In genomic region chr1:1069711-1070676, GRCh38 we compare ENCODE assay signal across 8 cellular contexts. TPM values are rescaled to one million over a fixed set of nuclear protein-coding genes. Genes with fewer than 3 reads are reported as not detected.
DNase-seq lines count a peak whose midpoint lies in the region; ATAC-seq and TF ChIP-seq lines count a peak whose summit lies in the region.

No MANE protein-coding gene starts in this region.

- H3K27me3 Mint-ChIP-seq in CD8-positive, alpha-beta T cell (ENCODE audit: low read depth), result peaks cover 5% of the 10 kb centered on the region
- peaks cover 8% of the 10 kb centered on the region for H3K27me3 Mint-ChIP-seq in central memory CD8-positive, alpha-beta T cell
- peaks cover 12% of the 10 kb centered on the region for H3K27me3 Mint-ChIP-seq in neural progenitor cell (ENCODE audit: insufficient read depth, low read depth)

- no peak overlapping the region for H3K27ac ChIP-seq in CD8-positive, alpha-beta T cell (ENCODE audit: low read depth, low read length)
- no peak overlapping the region for H3K27ac ChIP-seq in neural progenitor cell

- POLR2A ChIA-PET in CD8-positive, alpha-beta T cell (lab: Charles Lee), result interaction anchor here (1.1 kb wide), 1 partner anchor 78 kb away, joined by 3 read pairs; no protein-coding TSS in a partner anchor

- TF ChIP-seq CTCF in CD8-positive, alpha-beta T cell (IDR thresholded peaks at IDR 0.05), result no peak
- TF ChIP-seq CTCF in neural progenitor cell (IDR thresholded peaks at IDR 0.05), result no peak

- H3K4me3 Mint-ChIP-seq in CD8-positive, alpha-beta T cell, result peak overlapping the region; percentile 53
- peak overlapping the region; percentile 42 for H3K4me3 Mint-ChIP-seq in central memory CD8-positive, alpha-beta T cell
- H3K4me3 Mint-ChIP-seq in neural progenitor cell, result peak overlapping the region; percentile 79

- CTCF ChIA-PET in CD8-positive, alpha-beta T cell (lab: Charles Lee), result no interaction called here

- no peak for ATAC-seq in CD8-positive, alpha-beta T cell
- ATAC-seq in HG02840 (IDR thresholded peaks at IDR 0.05; ENCODE audit: low FRiP score, unreplicated experiment) (peak; percentile 8), GM21786 (IDR thresholded peaks at IDR 0.05; ENCODE audit: unreplicated experiment) (no peak), HG02588 (IDR thresholded peaks at IDR 0.05; ENCODE audit: unreplicated experiment) (no peak)
- no peak for ATAC-seq in central memory CD8-positive, alpha-beta T cell (replicated peaks; ENCODE audit: extremely low read depth, poor library complexity, severe bottlenecking)

- H3K27me3 ChIP-seq in CD8-positive, alpha-beta T cell (ENCODE audit: insufficient read depth, low read length), result no peaks in the 10 kb centered on the region
- peaks cover 67% of the 10 kb centered on the region for H3K27me3 ChIP-seq in neural progenitor cell

- H3K4me2 ChIP-seq in neural progenitor cell, result peak overlapping the region; percentile 77

- peak overlapping the region; percentile 88 for H3K4me3 ChIP-seq in CD8-positive, alpha-beta T cell (ENCODE audit: low read depth, low read length)
- H3K4me3 ChIP-seq in neural progenitor cell, result peak overlapping the region; percentile 54

- intact Hi-C loops in CD8-positive, alpha-beta T cell (cut with DNase I, micrococcal nuclease), result loop anchor here (1.0 to 10.0 kb wide), 8 partner anchors 11 to 237 kb away; partner anchors contain the start of genes C1orf159 (in 2 of the 2), ISG15 (in 2 of the 2), ACAP3 (in 1 of the 2) and PUSL1 (in 1 of the 2)
- intact Hi-C loops in posterior cingulate gyrus (cut with DNase I), result no loop called here

- peak overlapping the region; percentile 52 for H2AFZ ChIP-seq in neural progenitor cell (replicated peaks)

- peaks cover 24% of the 10 kb centered on the region for H3F3A ChIP-seq in neural progenitor cell (ENCODE audit: low read depth)

- H3K79me2 ChIP-seq in neural progenitor cell (ENCODE audit: low read depth), result no peaks in the 10 kb centered on the region

- H3K27ac Mint-ChIP-seq in CD8-positive, alpha-beta T cell, result peak overlapping the region; percentile 57
- no peak overlapping the region for H3K27ac Mint-ChIP-seq in central memory CD8-positive, alpha-beta T cell (ENCODE audit: low read depth)
- no peak overlapping the region for H3K27ac Mint-ChIP-seq in neural progenitor cell

- peaks cover 15% of the 10 kb centered on the region for H4K20me1 ChIP-seq in neural progenitor cell (ENCODE audit: low read depth)

- peaks cover 6% of the 10 kb centered on the region for H3K4me1 Mint-ChIP-seq in CD8-positive, alpha-beta T cell (ENCODE audit: low read depth)
- peaks cover 4% of the 10 kb centered on the region for H3K4me1 Mint-ChIP-seq in central memory CD8-positive, alpha-beta T cell
- peaks cover 18% of the 10 kb centered on the region for H3K4me1 Mint-ChIP-seq in neural progenitor cell

- H3K36me3 ChIP-seq in CD8-positive, alpha-beta T cell (ENCODE audit: insufficient read depth, low read length), result no peaks in the 10 kb centered on the region
- no peaks in the 10 kb centered on the region for H3K36me3 ChIP-seq in neural progenitor cell

- H3K4me1 ChIP-seq in CD8-positive, alpha-beta T cell (ENCODE audit: insufficient read depth, low read length), result peaks cover 16% of the 10 kb centered on the region
- no peaks in the 10 kb centered on the region for H3K4me1 ChIP-seq in neural progenitor cell

- no peaks in the 10 kb centered on the region for H3K9me3 Mint-ChIP-seq in CD8-positive, alpha-beta T cell
- H3K9me3 Mint-ChIP-seq in central memory CD8-positive, alpha-beta T cell, result no peaks in the 10 kb centered on the region
- H3K9me3 Mint-ChIP-seq in neural progenitor cell, result no peaks in the 10 kb centered on the region

- no peaks in the 10 kb centered on the region for H3K36me3 Mint-ChIP-seq in CD8-positive, alpha-beta T cell
- peaks cover 6% of the 10 kb centered on the region for H3K36me3 Mint-ChIP-seq in central memory CD8-positive, alpha-beta T cell (ENCODE audit: insufficient read depth)
- H3K36me3 Mint-ChIP-seq in neural progenitor cell, result no peaks in the 10 kb centered on the region

- H3K9me3 ChIP-seq in CD8-positive, alpha-beta T cell (ENCODE audit: low read length), result no peaks in the 10 kb centered on the region
- no peaks in the 10 kb centered on the region for H3K9me3 ChIP-seq in neural progenitor cell (ENCODE audit: low read depth)

- DNase-seq in CD8-positive, alpha-beta T cell, result peak in 1 of 7 experiments; percentile 31
- no peak for DNase-seq in central memory CD8-positive, alpha-beta T cell (ENCODE audit: low spot score in 2 of 2)
- DNase-seq in neural progenitor cell (ENCODE audit: low spot score), result peak; percentile 39
- DNase-seq in C1 segment of cervical spinal cord (lab: John Stamatoyannopoulos, UW), result no peak
- no peak for DNase-seq in posterior cingulate gyrus

- no peak overlapping the region for H3K9ac ChIP-seq in neural progenitor cell

RNA-seq across cellular contexts. Expression of gene RNF223, which starts 4.1 kb away (rescaled TPM):
- total RNA-seq in CD8-positive, alpha-beta T cell, result not detected
- not detected in 2 replicates for total RNA-seq in neural progenitor cell (ENCODE audit: low replicate concordance)

RNA-seq across cellular contexts. Expression of gene C1orf159, which starts 45.9 kb away (rescaled TPM):
- 10 to 100 TPM; 14.3 to 17.6 TPM for total RNA-seq in CD8-positive, alpha-beta T cell
- total RNA-seq in neural progenitor cell (ENCODE audit: low replicate concordance), result 8.0 and 24.0 TPM in 2 replicates

RNA-seq across cellular contexts. Expression of gene AGRN, which starts 50.1 kb away (rescaled TPM):
- 10 to 100 TPM; 12.1 to 14.0 TPM for total RNA-seq in CD8-positive, alpha-beta T cell
- total RNA-seq in neural progenitor cell (ENCODE audit: low replicate concordance), result 34.1 and 142 TPM in 2 replicates

RNA-seq across cellular contexts. Expression of gene ISG15, which starts 56.7 kb away (rescaled TPM):
- total RNA-seq in CD8-positive, alpha-beta T cell, result 10 to 100 TPM; 56.4 to 58.4 TPM
- 22.4 and 33.6 TPM in 2 replicates for total RNA-seq in neural progenitor cell (ENCODE audit: low replicate concordance)
